12 cellular contexts compared by ENCODE assay signal in the genomic region with DNA sequence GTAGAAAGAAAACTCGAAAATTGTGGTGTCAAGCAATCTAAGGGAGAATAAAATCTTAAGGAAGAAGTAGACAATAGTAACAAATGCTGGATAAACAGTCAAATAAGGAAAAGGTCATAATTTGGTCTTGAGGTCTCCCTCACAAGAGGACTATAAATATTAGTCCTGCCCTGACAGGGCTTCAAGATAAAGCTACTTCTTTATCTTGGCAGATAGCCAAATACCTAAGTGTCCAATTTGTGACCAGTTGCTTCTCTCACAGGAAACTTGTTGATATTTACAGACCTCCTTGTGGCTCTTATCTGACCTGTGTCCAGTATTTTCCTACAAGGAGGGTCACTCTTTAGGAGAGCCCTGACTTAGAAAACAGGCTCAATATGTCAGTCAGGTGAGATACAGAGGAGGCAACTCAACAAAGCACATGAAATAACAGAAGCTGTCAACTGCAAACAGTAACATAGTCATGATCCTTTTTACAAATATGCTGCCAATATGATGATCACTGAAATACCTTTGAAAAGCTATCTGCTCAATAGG.
"Had no signal": no experiment of that assay in that cellular context is flagged by ENCODE, and none has a peak within 500 bp of the region (broad histone marks: within the 10 kb centered on the region; RNA-seq: fewer than 3 reads in every experiment).

No MANE protein-coding gene starts in this region.

- H3K9me3 ChIP-seq: gastroesophageal sphincter, neutrophil, thyroid gland had no signal

- H3K4me3 ChIP-seq: gastroesophageal sphincter, skin epidermis, thyroid gland had no signal

- DNase-seq: activated CD4-positive, CD25-positive, alpha-beta regulatory T cell treated with anti-CD3 and anti-CD28 coated beads, Interleukin-2, amount 50 U/mL, for 72 hours; activated naive CD8-positive, alpha-beta T cell treated with anti-CD3 and anti-CD28 coated beads, Interleukin-2, amount 10 ng/mL, durations not matched to agents 7 days and 5 days; mesenchymal stem cell; natural killer cell; stimulated activated CD4-positive, alpha-beta T cell treated with anti-CD3 and anti-CD28 coated beads, Interleukin-15, amount 100 ng/mL, for 24 hours; stimulated activated CD4-positive, alpha-beta T cell treated with anti-CD3 and anti-CD28 coated beads, Interleukin-4, amount 100 ng/mL, for 1 hour; stimulated activated naive B cell treated with anti-CD40 and anti-IgM and Interleukin-4, amounts not matched to agents 10 μg/mL and 1 μg/mL and 100 μg/mL, for 72 hours; T-helper 9 cell; thyroid gland had no signal

- H3K4me1 ChIP-seq: gastroesophageal sphincter had no signal

- H3K27ac ChIP-seq: gastroesophageal sphincter, neutrophil, skin epidermis, thyroid gland had no signal

- H3K36me3 ChIP-seq: gastroesophageal sphincter, neutrophil, thyroid gland had no signal

- H3K27me3 ChIP-seq: gastroesophageal sphincter, neutrophil, thyroid gland had no signal
